ENCODE assay signal across 9 cellular contexts in genomic region chr6:7242835-7243187, GRCh38.
A peak's percentile ranks its signal among the peaks of the same experiment; 100 is the strongest.
DNase-seq lines count a peak whose midpoint lies in the region; ATAC-seq, FAIRE-seq and TF ChIP-seq lines count a peak whose summit lies in the region.
"Had no signal": no experiment of that assay in that cellular context is flagged by ENCODE, and none has a peak within 500 bp of the region (broad histone marks: within the 10 kb centered on the region; RNA-seq: fewer than 3 reads in every experiment).

No MANE protein-coding gene starts in this region.

- H3K79me1 ChIP-seq in mesenchymal stem cell (replicated peaks; ENCODE audit: low read length, poor library complexity, severe bottlenecking), result peaks cover 36% of the 10 kb centered on the region

- DNase-seq in HFFc6, result no peak
- no peak for DNase-seq in astrocyte (ENCODE audit: low read depth)
- DNase-seq in mesenchymal stem cell, result no peak
- peak in 1 of 2 donors; percentile 55 for DNase-seq in suprapubic skin (ENCODE audit: low spot score in 2 of 2)
- DNase-seq in retina, result no peak
- no peak for DNase-seq in SK-N-DZ (ENCODE audit: low spot score)
- DNase-seq: NCI-H1417 treated with DMSO at 0.1 percent for 48 hours had no signal

- no peak overlapping the region for H3K23ac ChIP-seq in mesenchymal stem cell (ENCODE audit: low read length in 2 of 2)

- H4K8ac ChIP-seq in mesenchymal stem cell (ENCODE audit: low read length), result no peak overlapping the region

- H3K4me3 ChIP-seq in astrocyte (ENCODE audit: insufficient read depth, low read depth, low read length) (no peak overlapping the region), mesenchymal stem cell (ENCODE audit: insufficient read depth in 1 of 2, low read depth in 1 of 2, low read length in 2 of 2) (no peak overlapping the region), suprapubic skin (no peak overlapping the region)

- 67% methylated on average over 4 of the region's 4 CpGs for WGBS in mesenchymal stem cell
- 71% methylated on average over 4 of the region's 4 CpGs for WGBS in suprapubic skin

- H3K79me2 ChIP-seq in astrocyte (ENCODE audit: insufficient read depth, low read length), result peaks cover 9% of the 10 kb centered on the region

- no peak overlapping the region for H3K14ac ChIP-seq in mesenchymal stem cell (ENCODE audit: low read length in 2 of 2)

- TF ChIP-seq CTCF in HFFc6 (IDR thresholded peaks at IDR 0.05), result no peak
- no peak for TF ChIP-seq CTCF in astrocyte (IDR thresholded peaks at IDR 0.05; ENCODE audit: insufficient read depth, low read depth, low read length)
- no peak for TF ChIP-seq CTCF in suprapubic skin (IDR thresholded peaks at IDR 0.05)

- no peak overlapping the region for H2BK120ac ChIP-seq in mesenchymal stem cell (ENCODE audit: low read depth, low read length)

- no peak overlapping the region for H3K27ac ChIP-seq in astrocyte (ENCODE audit: low read depth, low read length)
- H3K27ac ChIP-seq in mesenchymal stem cell (ENCODE audit: low read length, poor library complexity, severe bottlenecking), result peak overlapping the region; percentile 77
- H3K27ac ChIP-seq in suprapubic skin, result peak overlapping the region; percentile 55

- no peak overlapping the region for H3K4ac ChIP-seq in mesenchymal stem cell (ENCODE audit: low read depth in 1 of 2, low read length in 2 of 2)

- H3K9me3 Mint-ChIP-seq in HFFc6 (no peaks in the 10 kb centered on the region), astrocyte (ENCODE audit: unreplicated experiment) (no peaks in the 10 kb centered on the region)
- H3K9me3 Mint-ChIP-seq: activated naive CD4-positive, alpha-beta T cell treated with anti-CD3 and anti-CD28 coated beads, Interleukin-2, amount 50 U/mL, for 72 hours had no signal

- H3K9me3 ChIP-seq in astrocyte (ENCODE audit: insufficient read depth, low read depth, low read length) (no peaks in the 10 kb centered on the region), mesenchymal stem cell (ENCODE audit: control insufficient read depth, low read length) (no peaks in the 10 kb centered on the region), suprapubic skin (no peaks in the 10 kb centered on the region)

- H2AFZ ChIP-seq in astrocyte (ENCODE audit: low read depth, low read length), result no peak overlapping the region
- H2AFZ ChIP-seq in mesenchymal stem cell (ENCODE audit: low read depth, low read length), result no peak overlapping the region

- H2AK5ac ChIP-seq in mesenchymal stem cell (ENCODE audit: low read length, severe bottlenecking), result peak overlapping the region; percentile 43

- peaks cover 34% of the 10 kb centered on the region for H4K20me1 ChIP-seq in astrocyte (ENCODE audit: insufficient read depth, low read length)

- H3K27me3 ChIP-seq in astrocyte (ENCODE audit: insufficient read depth, low read length), result no peaks in the 10 kb centered on the region
- H3K27me3 ChIP-seq in mesenchymal stem cell (ENCODE audit: control insufficient read depth in 1 of 2, insufficient read depth in 1 of 2, low read length in 2 of 2), result no peaks in the 10 kb centered on the region
- H3K27me3 ChIP-seq in suprapubic skin, result no peaks in the 10 kb centered on the region

- H3K36me3 ChIP-seq in astrocyte (ENCODE audit: insufficient read depth, low read length), result peaks cover 11% of the 10 kb centered on the region
- peaks cover 38 to 66% of the 10 kb centered on the region in 2 experiments for H3K36me3 ChIP-seq in mesenchymal stem cell (ENCODE audit: control insufficient read depth in 1 of 2, insufficient read depth in 2 of 2, low read depth in 1 of 2, low read length in 2 of 2)
- H3K36me3 ChIP-seq in suprapubic skin, result peaks cover 51% of the 10 kb centered on the region

- H3K4me3 Mint-ChIP-seq in HFFc6, result no peak overlapping the region; the same call in 1 of the 2 replicates
- peak overlapping the region; percentile 50 for H3K4me3 Mint-ChIP-seq in astrocyte (ENCODE audit: unreplicated experiment)

- H3K9ac ChIP-seq in astrocyte (ENCODE audit: low read length) (peak overlapping the region; percentile 14), mesenchymal stem cell (ENCODE audit: low read length) (peak overlapping the region; percentile 46)

- H3K27ac Mint-ChIP-seq in HFFc6 (peak overlapping the region; percentile 56), astrocyte (ENCODE audit: unreplicated experiment) (peak overlapping the region; percentile 94)
- H3K27ac Mint-ChIP-seq: activated naive CD4-positive, alpha-beta T cell treated with anti-CD3 and anti-CD28 coated beads, Interleukin-2, amount 50 U/mL, for 72 hours had no signal

- peaks cover 2% of the 10 kb centered on the region for H3K27me3 Mint-ChIP-seq in HFFc6 (ENCODE audit: insufficient read depth)
- no peaks in the 10 kb centered on the region for H3K27me3 Mint-ChIP-seq in astrocyte (ENCODE audit: low read depth, unreplicated experiment)

- H3K4me2 ChIP-seq in astrocyte (ENCODE audit: low read length) (peak overlapping the region; percentile 41), mesenchymal stem cell (ENCODE audit: low read length, poor library complexity, severe bottlenecking) (peak overlapping the region; percentile 3)

- H3K36me3 Mint-ChIP-seq in HFFc6 (ENCODE audit: low read depth), result 0 out of 2 replicates have a peak, but pooled peaks cover 4% of the 10 kb centered on the region
- H3K36me3 Mint-ChIP-seq in astrocyte (ENCODE audit: low read depth, unreplicated experiment), result peaks cover 25% of the 10 kb centered on the region
- H3K36me3 Mint-ChIP-seq: activated naive CD4-positive, alpha-beta T cell treated with anti-CD3 and anti-CD28 coated beads, Interleukin-2, amount 50 U/mL, for 72 hours had no signal

- no peak overlapping the region for H2BK15ac ChIP-seq in mesenchymal stem cell (ENCODE audit: low read depth, poor library complexity, severe bottlenecking)

- H3K4me1 Mint-ChIP-seq in HFFc6 (ENCODE audit: low read depth) (peaks cover 35% of the 10 kb centered on the region), astrocyte (ENCODE audit: low read depth, unreplicated experiment) (peaks cover 21% of the 10 kb centered on the region)

- ATAC-seq in GM21526 (IDR thresholded peaks at IDR 0.05; ENCODE audit: low FRiP score, unreplicated experiment), result no peak

- no peak overlapping the region for H4K91ac ChIP-seq in mesenchymal stem cell (ENCODE audit: low read length)

- no peak overlapping the region for H3K18ac ChIP-seq in mesenchymal stem cell (ENCODE audit: low read depth in 1 of 2, low read length in 2 of 2)

- peak overlapping the region in 1 of 2 experiments; percentile 1 for H2BK12ac ChIP-seq in mesenchymal stem cell (ENCODE audit: low read length in 2 of 2)

- TF ChIP-seq EP300 in suprapubic skin (IDR thresholded peaks at IDR 0.05), result no peak

- TF ChIP-seq POLR2A in suprapubic skin (IDR thresholded peaks at IDR 0.05), result no peak

- FAIRE-seq in astrocyte (lab: Jason Lieb, UNC), result no peak

- no peak overlapping the region for H2BK5ac ChIP-seq in mesenchymal stem cell (ENCODE audit: low read depth, low read length, poor library complexity, severe bottlenecking)

- H3K4me1 ChIP-seq in astrocyte (ENCODE audit: insufficient read depth, low read length), result peaks cover 17% of the 10 kb centered on the region
- peaks cover 15% of the 10 kb centered on the region for H3K4me1 ChIP-seq in mesenchymal stem cell (ENCODE audit: control insufficient read depth, insufficient read depth, low read depth, low read length)
- peaks cover 29% of the 10 kb centered on the region for H3K4me1 ChIP-seq in suprapubic skin
